In the genomic region with DNA sequence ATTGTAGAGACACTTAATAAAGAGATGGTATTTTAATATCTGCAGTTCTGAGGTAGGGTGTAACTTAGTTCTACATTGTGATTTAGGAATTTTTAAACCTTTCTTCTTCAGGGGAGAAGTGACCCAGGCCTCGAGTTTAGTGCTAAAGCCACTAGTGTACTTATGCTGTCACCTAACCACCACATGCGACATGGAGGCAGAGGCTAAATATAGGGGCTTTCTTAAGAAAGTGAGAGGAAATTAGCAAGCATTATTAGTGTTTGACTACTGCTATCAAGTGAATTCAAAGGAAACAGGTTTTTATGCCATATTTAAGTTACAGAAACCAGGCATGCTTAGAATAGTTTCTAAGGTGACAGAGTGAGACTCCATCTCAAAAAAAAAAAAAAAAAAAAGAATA, we compare ENCODE assay signal across 8 cellular contexts. TPM values are rescaled to one million over a fixed set of nuclear protein-coding genes. Genes with fewer than 3 reads are reported as not detected.
"Had no signal": no experiment of that assay in that cellular context is flagged by ENCODE, and none has a peak within 500 bp of the region (broad histone marks: within the 10 kb centered on the region; RNA-seq: fewer than 3 reads in every experiment).

No MANE protein-coding gene starts in this region.

RNA-seq across cellular contexts. Expression of gene TBC1D26, which starts 56.3 kb away (rescaled TPM):
- total RNA-seq: activated CD4-positive, alpha-beta memory T cell treated with anti-CD3 and anti-CD28 coated beads, Interleukin-2, amount 10 ng/mL, durations not matched to agents 7 days and 5 days; activated CD4-positive, alpha-beta T cell treated with anti-CD3 and anti-CD28 coated beads, Interleukin-2, amount 10 ng/mL, durations not matched to agents 7 days and 5 days; activated CD8-positive, alpha-beta memory T cell treated with anti-CD3 and anti-CD28 coated beads, Interleukin-2, amount 10 ng/mL, durations not matched to agents 7 days and 5 days; ascending aorta; bronchial epithelial cell; chondrocyte; T-helper 17 cell; T-helper 2 cell treated with Interferon-gamma antibody and Interleukin-4, amounts not matched to agents 100 ng/mL and 5 ng/mL, for 36 hours had no signal
